ENCODE assay signal across 8 cellular contexts in the genomic region with DNA sequence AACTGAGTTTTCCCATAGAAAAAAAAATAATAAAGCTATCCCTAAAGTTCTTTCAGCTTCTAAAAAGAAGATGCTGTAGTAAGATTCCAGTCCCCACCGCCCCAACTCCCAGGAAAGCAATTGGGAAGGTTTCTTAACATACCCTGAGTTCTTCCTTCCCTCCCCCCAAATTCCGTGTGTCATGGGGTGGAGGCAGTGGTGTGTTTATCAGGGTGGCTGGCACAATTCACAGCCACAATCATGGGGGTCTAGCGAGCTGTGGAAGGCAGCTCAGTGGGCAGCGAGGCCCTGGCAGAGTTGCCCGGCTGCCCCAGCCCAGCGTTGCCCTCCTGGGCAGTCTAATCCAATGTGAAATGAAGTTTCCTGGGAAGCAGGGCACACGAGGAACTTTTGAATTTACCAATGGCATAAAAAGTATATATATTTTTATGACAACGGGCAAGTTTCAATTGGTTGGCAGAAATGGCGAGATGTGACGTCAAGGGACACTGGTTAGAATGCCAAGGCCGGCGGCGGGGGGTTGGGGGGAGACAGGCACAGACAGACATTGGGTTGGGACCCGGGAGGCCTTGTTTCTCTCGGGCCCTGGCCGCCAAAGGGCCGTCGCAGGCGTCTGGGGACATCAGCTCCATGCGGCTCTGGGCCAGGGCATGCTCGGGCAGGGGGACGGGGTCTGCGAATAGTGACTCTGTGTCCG.
DNase-seq lines count a peak whose midpoint lies in the region; ATAC-seq, FAIRE-seq and TF ChIP-seq lines count a peak whose summit lies in the region.

No MANE protein-coding gene starts in this region.

- H3K9me3 ChIP-seq in DND-41 (ENCODE audit: insufficient read depth, low read length, severe bottlenecking), result no peaks in the 10 kb centered on the region
- H3K9me3 ChIP-seq in Karpas-422 (ENCODE audit: low read length), result no peaks in the 10 kb centered on the region

- peak; percentile 91 for DNase-seq in DND-41
- peak; percentile 90 for DNase-seq in Karpas-422
- peak; percentile 93 for DNase-seq in SK-MEL-5 (ENCODE audit: low read depth, low spot score)
- peak; percentile 85 for DNase-seq in bronchial epithelial cell (ENCODE audit: low read depth)
- peak; percentile 74 for DNase-seq in kidney epithelial cell (ENCODE audit: low read depth)
- DNase-seq in stimulated activated CD4-positive, alpha-beta T cell treated with anti-CD3 and anti-CD28 coated beads, Interleukin-2, amount 100 ng/mL, for 24 hours, result peak; percentile 55 to 63
- DNase-seq in activated CD4-positive, CD25-positive, alpha-beta regulatory T cell (lab: John Stamatoyannopoulos, UW), result no peak

- TF ChIP-seq CTCF in DND-41 (IDR thresholded peaks at IDR 0.05; ENCODE audit: borderline replicate concordance, extremely low read depth, low read length, poor library complexity, severe bottlenecking) (no peak), bronchial epithelial cell (IDR thresholded peaks at IDR 0.05; ENCODE audit: insufficient read depth, low read length, severe bottlenecking) (no peak), kidney epithelial cell (IDR thresholded peaks at IDR 0.05; ENCODE audit: insufficient read depth, low read length, poor library complexity, severe bottlenecking) (no peak)

- H3K27ac ChIP-seq in DND-41 (ENCODE audit: low read length), result peak overlapping the region; percentile 96
- peak overlapping the region; percentile 88 for H3K27ac ChIP-seq in Karpas-422 (ENCODE audit: low read length)

- in situ Hi-C loops in SK-MEL-5 (cut with HindIII; ENCODE audit: low pct_unique_long_range_greater_than_20kb, low sequenced_read_pairs), result no loop called here

- FAIRE-seq in bronchial epithelial cell (lab: Jason Lieb, UNC), result no peak

- H2AFZ ChIP-seq in DND-41 (ENCODE audit: low read depth, low read length), result 0 out of 2 replicates have a peak overlapping the region, but pooled peaks have one; percentile 12
- H2AFZ ChIP-seq in Karpas-422 (ENCODE audit: low read length), result peak overlapping the region; percentile 26; the same call in 1 of the 2 replicates

- H3K4me2 ChIP-seq in DND-41 (ENCODE audit: insufficient read depth, low read length), result peak overlapping the region; percentile 74
- H3K4me2 ChIP-seq in Karpas-422 (ENCODE audit: low read depth, low read length, poor library complexity, severe bottlenecking), result peak overlapping the region; percentile 98

- peaks cover 18% of the 10 kb centered on the region for H4K20me1 ChIP-seq in DND-41 (ENCODE audit: insufficient read depth, low read length)
- peaks cover 18% of the 10 kb centered on the region; the same call in 1 of the 2 replicates for H4K20me1 ChIP-seq in Karpas-422 (ENCODE audit: insufficient read depth, low read depth, low read length)

- H3K27me3 ChIP-seq in DND-41 (ENCODE audit: insufficient read depth, low read length, poor library complexity), result no peaks in the 10 kb centered on the region
- no peaks in the 10 kb centered on the region for H3K27me3 ChIP-seq in Karpas-422 (ENCODE audit: low read length)
- no peaks in the 10 kb centered on the region for H3K27me3 ChIP-seq in bronchial epithelial cell (ENCODE audit: control insufficient read depth, insufficient read depth, low read length)
- H3K27me3 ChIP-seq in kidney epithelial cell (ENCODE audit: control insufficient read depth, insufficient read depth, low read length), result no peaks in the 10 kb centered on the region

- H3K4me3 ChIP-seq in DND-41 (ENCODE audit: low read depth in 1 of 2, low read length in 2 of 2) (peak overlapping the region; percentile 64 to 90), Karpas-422 (ENCODE audit: low read length) (peak overlapping the region; percentile 91), bronchial epithelial cell (ENCODE audit: low read depth, low read length) (peak overlapping the region; percentile 92), kidney epithelial cell (ENCODE audit: low read depth, low read length) (peak overlapping the region; percentile 77)

- H3K9ac ChIP-seq in DND-41 (ENCODE audit: low read depth, low read length) (peak overlapping the region; percentile 99), Karpas-422 (ENCODE audit: low read length) (peak overlapping the region; percentile 95)

- H3K9me2 ChIP-seq in Karpas-422 (replicated peaks; ENCODE audit: insufficient read depth, low read length), result no peaks in the 10 kb centered on the region

- H3K79me2 ChIP-seq in DND-41 (ENCODE audit: insufficient read depth, low read length), result peaks cover 95% of the 10 kb centered on the region
- H3K79me2 ChIP-seq in Karpas-422 (ENCODE audit: low read length), result peaks cover 35% of the 10 kb centered on the region

- peak; percentile 50 for ATAC-seq in DND-41 (ENCODE audit: insufficient read depth, low read depth)
- ATAC-seq in GM18517 (IDR thresholded peaks at IDR 0.05; ENCODE audit: unreplicated experiment), result no peak

- H3K36me3 ChIP-seq in DND-41 (ENCODE audit: insufficient read depth, low read length) (peaks cover 30% of the 10 kb centered on the region), Karpas-422 (ENCODE audit: insufficient read depth, low read length) (no peaks in the 10 kb centered on the region), bronchial epithelial cell (ENCODE audit: control insufficient read depth, insufficient read depth, low read length) (peaks cover 3% of the 10 kb centered on the region), kidney epithelial cell (ENCODE audit: control insufficient read depth, insufficient read depth, low read length) (no peaks in the 10 kb centered on the region)

- H3K4me1 ChIP-seq in DND-41 (ENCODE audit: insufficient read depth, low read length) (peaks cover 40% of the 10 kb centered on the region), Karpas-422 (ENCODE audit: low read length) (peaks cover 58% of the 10 kb centered on the region)

Comparison
In these comparisons a context has a peak if more than half of its experiments do, and no peak if none do; other contexts are left out.
1. DNase-seq: peak in DND-41 (single experiment), Karpas-422 (single experiment), SK-MEL-5 (single experiment), bronchial epithelial cell (single experiment), kidney epithelial cell (single experiment) and stimulated activated CD4-positive, alpha-beta T cell treated with anti-CD3 and anti-CD28 coated beads, Interleukin-2, amount 100 ng/mL, for 24 hours (2 of 2); none in activated CD4-positive, CD25-positive, alpha-beta regulatory T cell (0 of 4).
2. Peak in every context shown above with its lines, with median percentiles within 50 percentile points of each other: H3K4me3 ChIP-seq.